ENCODE assay signal across 24 cellular contexts in the genomic region with DNA sequence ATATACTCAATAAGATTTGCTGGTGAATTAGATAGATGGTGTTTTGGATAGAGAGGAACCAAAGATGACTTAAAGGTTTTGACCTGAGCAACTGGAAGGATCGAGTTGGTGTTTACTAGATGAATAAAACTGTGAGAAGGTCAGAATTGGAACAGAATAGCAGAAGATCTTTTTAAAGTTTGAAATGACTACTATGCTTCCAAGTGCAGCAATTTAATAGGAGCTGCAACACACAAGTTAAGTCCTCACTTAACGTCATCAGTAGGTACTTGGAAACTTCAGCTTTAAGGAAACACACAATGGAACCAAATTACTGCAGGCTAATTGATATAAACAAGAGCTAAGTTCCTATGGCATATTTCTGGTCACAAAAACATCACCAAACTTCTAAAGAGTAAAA.
DNase-seq lines count a peak whose midpoint lies in the region; ATAC-seq and TF ChIP-seq lines count a peak whose summit lies in the region.
"Had no signal": no experiment of that assay in that cellular context is flagged by ENCODE, and none has a peak within 500 bp of the region (broad histone marks: within the 10 kb centered on the region; RNA-seq: fewer than 3 reads in every experiment).

No MANE protein-coding gene starts in this region.

- CTCF ChIA-PET in activated naive CD4-positive, alpha-beta T cell treated with anti-CD3 and anti-CD28 coated beads for 36 hours (lab: Charles Lee) = interaction anchor here (0.9 to 2.5 kb wide), 6 partner anchors 10 to 283 kb away, joined by 3 to 13 read pairs (median 4); no protein-coding TSS in a partner anchor
- CTCF ChIA-PET in A673 (lab: Charles Lee) = no interaction called here

- H3K9me3 ChIP-seq in T-helper 17 cell (ENCODE audit: control insufficient read depth, low read length, poor library complexity, severe bottlenecking) (no peaks in the 10 kb centered on the region), A673 (ENCODE audit: low read depth, low read length, poor library complexity, severe bottlenecking) (peaks cover 7% of the 10 kb centered on the region)
- H3K9me3 ChIP-seq: adrenal gland, gastroesophageal sphincter, Peyer's patch, SJSA1, suprapubic skin had no signal

- no peak overlapping the region for H3K4me3 ChIP-seq in A673 (ENCODE audit: low read depth, low read length, poor library complexity, severe bottlenecking)
- H3K4me3 ChIP-seq: adrenal gland, BLaER1, coronary artery, gastroesophageal sphincter, Peyer's patch, SJSA1, skin epidermis, suprapubic skin had no signal

- H3K36me3 Mint-ChIP-seq in activated naive CD4-positive, alpha-beta T cell treated with anti-CD3 and anti-CD28 coated beads for 36 hours (ENCODE audit: low read depth) = peaks cover 31% of the 10 kb centered on the region
- H3K36me3 Mint-ChIP-seq in T-helper 17 cell (ENCODE audit: low read depth) = peaks cover 2% of the 10 kb centered on the region
- peaks cover 25% of the 10 kb centered on the region for H3K36me3 Mint-ChIP-seq in activated naive CD8-positive, alpha-beta T cell treated with anti-CD3 and anti-CD28 coated beads, Interleukin-2, amount 50 U/mL, for 24 hours (ENCODE audit: low read depth)
- H3K36me3 Mint-ChIP-seq in stimulated activated effector memory CD8-positive, alpha-beta T cell treated with anti-CD3 and anti-CD28 coated beads, Interleukin-12 subunit alpha, Interleukin-12 subunit beta, amount 100 ng/mL, for 72 hours = peaks cover 6% of the 10 kb centered on the region

- H3K36me3 ChIP-seq in A673 (ENCODE audit: insufficient read depth, low read length, poor library complexity, severe bottlenecking) = no peaks in the 10 kb centered on the region
- H3K36me3 ChIP-seq: adrenal gland, brain microvascular endothelial cell, gastroesophageal sphincter, Peyer's patch, SJSA1, suprapubic skin had no signal

- H3K4me1 ChIP-seq in A673 (ENCODE audit: insufficient read depth, low read length, poor library complexity, severe bottlenecking) = no peaks in the 10 kb centered on the region
- H3K4me1 ChIP-seq: gastroesophageal sphincter, Peyer's patch, SJSA1, suprapubic skin had no signal

- DNase-seq in activated naive CD4-positive, alpha-beta T cell treated with anti-CD3 and anti-CD28 coated beads for 36 hours = no peak
- no peak for DNase-seq in activated naive CD4-positive, alpha-beta T cell treated with Interleukin-2 at 50 U/mL for 16 hours
- no peak for DNase-seq in T-helper 17 cell
- no peak for DNase-seq in activated naive CD8-positive, alpha-beta T cell treated with anti-CD3 and anti-CD28 coated beads, Interleukin-2, amount 50 U/mL, for 24 hours
- no peak for DNase-seq in stimulated activated effector memory CD8-positive, alpha-beta T cell treated with anti-CD3 and anti-CD28 coated beads, Interleukin-12 subunit alpha, Interleukin-12 subunit beta, amount 100 ng/mL, for 72 hours (ENCODE audit: low spot score in 2 of 2)
- DNase-seq in cardiac septum (ENCODE audit: low spot score) = no peak
- DNase-seq in A673 (ENCODE audit: low spot score) = no peak
- DNase-seq: ACHN, adrenal gland, brain microvascular endothelial cell, H7, hippocampal formation, NCI-H187, NCI-H524 treated with DMSO at 0.1 percent for 48 hours, Peyer's patch had no signal

- H3K27ac ChIP-seq in A673 (ENCODE audit: low read depth, low read length, poor library complexity, severe bottlenecking) = no peak overlapping the region
- H3K27ac ChIP-seq: adrenal gland, BLaER1, brain microvascular endothelial cell, coronary artery, gastroesophageal sphincter, KMS-11, Peyer's patch, SJSA1, suprapubic skin had no signal

- peak overlapping the region; percentile 11 for H3K4me3 Mint-ChIP-seq in activated naive CD4-positive, alpha-beta T cell treated with anti-CD3 and anti-CD28 coated beads for 36 hours
- peak overlapping the region; percentile 39 for H3K4me3 Mint-ChIP-seq in T-helper 17 cell
- peak overlapping the region; percentile 31 for H3K4me3 Mint-ChIP-seq in activated naive CD8-positive, alpha-beta T cell treated with anti-CD3 and anti-CD28 coated beads, Interleukin-2, amount 50 U/mL, for 24 hours
- no peak overlapping the region for H3K4me3 Mint-ChIP-seq in stimulated activated effector memory CD8-positive, alpha-beta T cell treated with anti-CD3 and anti-CD28 coated beads, Interleukin-12 subunit alpha, Interleukin-12 subunit beta, amount 100 ng/mL, for 72 hours

- POLR2A ChIA-PET in A673 (lab: Charles Lee; ENCODE audit: low non-redundant PET) = no interaction called here

- intact Hi-C loops in activated naive CD4-positive, alpha-beta T cell treated with anti-CD3 and anti-CD28 coated beads for 36 hours (cut with micrococcal nuclease) = loop anchor here (2.0 to 10.0 kb wide), 7 partner anchors 47 to 1085 kb away; partner anchors contain the start of gene NRBF2
- intact Hi-C loops in cardiac septum (cut with DNase I) (no loop called here), A673 (cut with micrococcal nuclease; ENCODE audit: unreplicated experiment) (no loop called here)

- TF ChIP-seq CTCF in A673 (conservative IDR thresholded peaks at IDR 0.05; ENCODE audit: low read depth, low read length) = no peak

- no peaks in the 10 kb centered on the region for H3K27me3 ChIP-seq in A673 (replicated peaks; ENCODE audit: insufficient read depth, low read depth, low read length, poor library complexity)
- H3K27me3 ChIP-seq: adrenal gland, BLaER1, brain microvascular endothelial cell, gastroesophageal sphincter, Peyer's patch, SJSA1, suprapubic skin had no signal

- peaks cover 85% of the 10 kb centered on the region for H3K4me1 Mint-ChIP-seq in activated naive CD4-positive, alpha-beta T cell treated with anti-CD3 and anti-CD28 coated beads for 36 hours (ENCODE audit: low read depth)
- peaks cover 48% of the 10 kb centered on the region for H3K4me1 Mint-ChIP-seq in T-helper 17 cell
- H3K4me1 Mint-ChIP-seq in activated naive CD8-positive, alpha-beta T cell treated with anti-CD3 and anti-CD28 coated beads, Interleukin-2, amount 50 U/mL, for 24 hours = peaks cover 73% of the 10 kb centered on the region
- peaks cover 49% of the 10 kb centered on the region for H3K4me1 Mint-ChIP-seq in stimulated activated effector memory CD8-positive, alpha-beta T cell treated with anti-CD3 and anti-CD28 coated beads, Interleukin-12 subunit alpha, Interleukin-12 subunit beta, amount 100 ng/mL, for 72 hours

- H3K27me3 Mint-ChIP-seq in activated naive CD4-positive, alpha-beta T cell treated with anti-CD3 and anti-CD28 coated beads for 36 hours (ENCODE audit: low read depth) = no peaks in the 10 kb centered on the region
- no peaks in the 10 kb centered on the region for H3K27me3 Mint-ChIP-seq in T-helper 17 cell
- no peaks in the 10 kb centered on the region for H3K27me3 Mint-ChIP-seq in activated naive CD8-positive, alpha-beta T cell treated with anti-CD3 and anti-CD28 coated beads, Interleukin-2, amount 50 U/mL, for 24 hours

- ATAC-seq in T-helper 17 cell (no peak), GM21717 (IDR thresholded peaks at IDR 0.05; ENCODE audit: unreplicated experiment) (no peak)
- no peak for ATAC-seq in activated naive CD8-positive, alpha-beta T cell treated with anti-CD3 and anti-CD28 coated beads, Interleukin-2, amount 50 U/mL, for 24 hours
- ATAC-seq in stimulated activated effector memory CD8-positive, alpha-beta T cell treated with anti-CD3 and anti-CD28 coated beads, Interleukin-12 subunit alpha, Interleukin-12 subunit beta, amount 100 ng/mL, for 72 hours = no peak
- ATAC-seq: gastroesophageal sphincter, left lobe of liver had no signal

- peaks cover 22% of the 10 kb centered on the region for H3K9me3 Mint-ChIP-seq in activated naive CD4-positive, alpha-beta T cell treated with anti-CD3 and anti-CD28 coated beads for 36 hours
- peaks cover 21% of the 10 kb centered on the region for H3K9me3 Mint-ChIP-seq in activated naive CD8-positive, alpha-beta T cell treated with anti-CD3 and anti-CD28 coated beads, Interleukin-2, amount 50 U/mL, for 24 hours
- H3K9me3 Mint-ChIP-seq in stimulated activated effector memory CD8-positive, alpha-beta T cell treated with anti-CD3 and anti-CD28 coated beads, Interleukin-12 subunit alpha, Interleukin-12 subunit beta, amount 100 ng/mL, for 72 hours = peaks cover 4% of the 10 kb centered on the region

- BruUV-seq in A673 (replicated peaks; lab: Mats Ljungman, UMichigan) = no TSS peak

- H3K27ac Mint-ChIP-seq in activated naive CD4-positive, alpha-beta T cell treated with anti-CD3 and anti-CD28 coated beads for 36 hours = peak overlapping the region; percentile 98
- H3K27ac Mint-ChIP-seq in T-helper 17 cell = peak overlapping the region; percentile 75
- peak overlapping the region; percentile 86 for H3K27ac Mint-ChIP-seq in activated naive CD8-positive, alpha-beta T cell treated with anti-CD3 and anti-CD28 coated beads, Interleukin-2, amount 50 U/mL, for 24 hours
- H3K27ac Mint-ChIP-seq in stimulated activated effector memory CD8-positive, alpha-beta T cell treated with anti-CD3 and anti-CD28 coated beads, Interleukin-12 subunit alpha, Interleukin-12 subunit beta, amount 100 ng/mL, for 72 hours = peak overlapping the region; percentile 39

Comparison
In these comparisons a context has a peak if more than half of its experiments do, and no peak if none do; other contexts are left out.
1. H3K27ac Mint-ChIP-seq: peak in every context shown above with its lines; median percentile 98 in activated naive CD4-positive, alpha-beta T cell treated with anti-CD3 and anti-CD28 coated beads for 36 hours; 86 in activated naive CD8-positive, alpha-beta T cell treated with anti-CD3 and anti-CD28 coated beads, Interleukin-2, amount 50 U/mL, for 24 hours; 75 in T-helper 17 cell; 39 in stimulated activated effector memory CD8-positive, alpha-beta T cell treated with anti-CD3 and anti-CD28 coated beads, Interleukin-12 subunit alpha, Interleukin-12 subunit beta, amount 100 ng/mL, for 72 hours.